In genomic region chr4:184706453-184706852, GRCh38 we compare ENCODE assay signal across 21 cellular contexts. TPM values are rescaled to one million over a fixed set of nuclear protein-coding genes. Genes with fewer than 3 reads are reported as not detected.
DNase-seq lines count a peak whose midpoint lies in the region; ATAC-seq, FAIRE-seq and TF ChIP-seq lines count a peak whose summit lies in the region.
"Had no signal": no experiment of that assay in that cellular context is flagged by ENCODE, and none has a peak within 500 bp of the region (broad histone marks: within the 10 kb centered on the region; RNA-seq: fewer than 3 reads in every experiment).

No MANE protein-coding gene starts in this region.

- H3K27me3 ChIP-seq in osteoblast (ENCODE audit: insufficient read depth, low read length), result no peaks in the 10 kb centered on the region

- no peak overlapping the region for H3K4me3 ChIP-seq in osteoblast (ENCODE audit: insufficient read depth, low read length)

- H3K9me3 ChIP-seq in osteoblast (ENCODE audit: low read depth, low read length), result no peaks in the 10 kb centered on the region

- no peak overlapping the region for H3K4me3 Mint-ChIP-seq in activated CD8-positive, alpha-beta memory T cell treated with anti-CD3 and anti-CD28 coated beads, Interleukin-2, amount 10 ng/mL, durations not matched to agents 7 days and 5 days
- H3K4me3 Mint-ChIP-seq in T-helper 2 cell treated with Interferon-gamma antibody and Interleukin-4, amounts not matched to agents 5 μg/mL and 100 μg/mL, for 36 hours, result peak overlapping the region; percentile 8

- no peak for DNase-seq in activated CD8-positive, alpha-beta memory T cell treated with anti-CD3 and anti-CD28 coated beads, Interleukin-2, amount 10 ng/mL, durations not matched to agents 7 days and 5 days
- no peak for DNase-seq in activated CD8-positive, alpha-beta memory T cell treated with anti-CD3 and anti-CD28 coated beads, Interleukin-2, amount 50 U/mL, for 48 hours
- DNase-seq in HTR-8/SVneo (ENCODE audit: insufficient read length, low spot score) (no peak), osteoblast (ENCODE audit: insufficient read length, low spot score, missing footprints) (no peak), NOMO-1 treated with DMSO at 0.1 percent for 48 hours (lab: John Stamatoyannopoulos, UW; ENCODE audit: unreplicated experiment) (no peak)
- DNase-seq in T-helper 2 cell treated with Interferon-gamma antibody and Interleukin-4, amounts not matched to agents 5 μg/mL and 100 μg/mL, for 36 hours (ENCODE audit: low spot score), result no peak
- DNase-seq: Kasumi-1, NCI-H1417 treated with DMSO at 0.1 percent for 48 hours, NCI-H187, NCI-H446, NCI-H526, PC-3, Right ventricle myocardium superior had no signal

- FAIRE-seq in HTR-8/SVneo (lab: Jason Lieb, UNC), result peak; percentile 38
- FAIRE-seq: A204.1, G401.6, GM12892, H1 had no signal

- H2AFZ ChIP-seq in osteoblast (ENCODE audit: low read length), result peak overlapping the region; percentile 0

- no peak overlapping the region for H3K4me2 ChIP-seq in osteoblast (ENCODE audit: insufficient read depth, low read length)

- CTCF ChIA-PET in activated CD8-positive, alpha-beta memory T cell treated with anti-CD3 and anti-CD28 coated beads, Interleukin-2, amount 10 ng/mL, durations not matched to agents 7 days and 5 days (lab: Charles Lee), result interaction anchor here (1.1 kb wide), 1 partner anchor 9 kb away, joined by 3 read pairs; no protein-coding TSS in a partner anchor

- no peaks in the 10 kb centered on the region for H3K79me2 ChIP-seq in osteoblast (ENCODE audit: insufficient read depth, low read length)

- no peak overlapping the region for H3K27ac ChIP-seq in osteoblast (ENCODE audit: low read depth, low read length)
- H3K27ac ChIP-seq: C4-2B had no signal

- H3K27me3 Mint-ChIP-seq in activated CD8-positive, alpha-beta memory T cell treated with anti-CD3 and anti-CD28 coated beads, Interleukin-2, amount 10 ng/mL, durations not matched to agents 7 days and 5 days, result no peaks in the 10 kb centered on the region
- H3K27me3 Mint-ChIP-seq in T-helper 2 cell treated with Interferon-gamma antibody and Interleukin-4, amounts not matched to agents 5 μg/mL and 100 μg/mL, for 36 hours (ENCODE audit: low read depth), result no peaks in the 10 kb centered on the region
- H3K27me3 Mint-ChIP-seq: IgD-negative memory B cell had no signal

- H3K36me3 ChIP-seq in osteoblast (ENCODE audit: insufficient read depth, low read length), result peaks cover 10% of the 10 kb centered on the region

- H3K4me1 ChIP-seq in osteoblast (ENCODE audit: insufficient read depth, low read length), result no peaks in the 10 kb centered on the region

- peaks cover 32% of the 10 kb centered on the region for H3K4me1 Mint-ChIP-seq in activated CD8-positive, alpha-beta memory T cell treated with anti-CD3 and anti-CD28 coated beads, Interleukin-2, amount 10 ng/mL, durations not matched to agents 7 days and 5 days
- peaks cover 23% of the 10 kb centered on the region for H3K4me1 Mint-ChIP-seq in T-helper 2 cell treated with Interferon-gamma antibody and Interleukin-4, amounts not matched to agents 5 μg/mL and 100 μg/mL, for 36 hours (ENCODE audit: low read depth)

- ATAC-seq in activated CD8-positive, alpha-beta memory T cell treated with anti-CD3 and anti-CD28 coated beads, Interleukin-2, amount 10 ng/mL, durations not matched to agents 7 days and 5 days, result peak; percentile 18
- ATAC-seq in GM18858 (IDR thresholded peaks at IDR 0.05; ENCODE audit: unreplicated experiment), result no peak
- ATAC-seq: HCT116, PC-3 had no signal

- peaks cover 84% of the 10 kb centered on the region for H3K36me3 Mint-ChIP-seq in activated CD8-positive, alpha-beta memory T cell treated with anti-CD3 and anti-CD28 coated beads, Interleukin-2, amount 10 ng/mL, durations not matched to agents 7 days and 5 days
- peaks cover 71% of the 10 kb centered on the region for H3K36me3 Mint-ChIP-seq in T-helper 2 cell treated with Interferon-gamma antibody and Interleukin-4, amounts not matched to agents 5 μg/mL and 100 μg/mL, for 36 hours (ENCODE audit: low read depth)

- no peaks in the 10 kb centered on the region for H3K9me3 Mint-ChIP-seq in activated CD8-positive, alpha-beta memory T cell treated with anti-CD3 and anti-CD28 coated beads, Interleukin-2, amount 10 ng/mL, durations not matched to agents 7 days and 5 days (ENCODE audit: low read depth)
- peaks cover 5% of the 10 kb centered on the region for H3K9me3 Mint-ChIP-seq in T-helper 2 cell treated with Interferon-gamma antibody and Interleukin-4, amounts not matched to agents 5 μg/mL and 100 μg/mL, for 36 hours
- H3K9me3 Mint-ChIP-seq: IgD-negative memory B cell had no signal

- TF ChIP-seq CTCF in osteoblast (IDR thresholded peaks at IDR 0.05; ENCODE audit: extremely low read depth, low read depth, low read length), result no peak

- H4K20me1 ChIP-seq in osteoblast (ENCODE audit: insufficient read depth, low read length), result no peaks in the 10 kb centered on the region

- peak overlapping the region; percentile 82 for H3K27ac Mint-ChIP-seq in activated CD8-positive, alpha-beta memory T cell treated with anti-CD3 and anti-CD28 coated beads, Interleukin-2, amount 10 ng/mL, durations not matched to agents 7 days and 5 days
- H3K27ac Mint-ChIP-seq in T-helper 2 cell treated with Interferon-gamma antibody and Interleukin-4, amounts not matched to agents 5 μg/mL and 100 μg/mL, for 36 hours, result peak overlapping the region; percentile 72
- H3K27ac Mint-ChIP-seq: IgD-negative memory B cell had no signal

RNA-seq across cellular contexts. Expression of gene CENPU, which starts 27.4 kb away (rescaled TPM):
- 10 to 100 TPM; 71.9 to 74.7 TPM for total RNA-seq in activated CD8-positive, alpha-beta memory T cell treated with anti-CD3 and anti-CD28 coated beads, Interleukin-2, amount 10 ng/mL, durations not matched to agents 7 days and 5 days
- total RNA-seq in osteoblast, result 5.1 and 6.8 TPM in 2 replicates

RNA-seq across cellular contexts. Expression of gene PRIMPOL, which starts 56.9 kb away (rescaled TPM):
- total RNA-seq in activated CD8-positive, alpha-beta memory T cell treated with anti-CD3 and anti-CD28 coated beads, Interleukin-2, amount 10 ng/mL, durations not matched to agents 7 days and 5 days, result 10 to 100 TPM; 21.0 to 25.3 TPM
- 15.6 and 16.6 TPM in 2 replicates for total RNA-seq in osteoblast

RNA-seq across cellular contexts. Expression of gene CASP3, which starts 57.2 kb away (rescaled TPM):
- total RNA-seq in activated CD8-positive, alpha-beta memory T cell treated with anti-CD3 and anti-CD28 coated beads, Interleukin-2, amount 10 ng/mL, durations not matched to agents 7 days and 5 days, result 100 to 1,000 TPM in 1 of 2 experiments, 10 to 100 TPM in 1; 70.7 to 116 TPM
- 56.0 and 59.4 TPM in 2 replicates for total RNA-seq in osteoblast
